Comparison of ENCODE assay signal across 29 cellular contexts in the genomic region with DNA sequence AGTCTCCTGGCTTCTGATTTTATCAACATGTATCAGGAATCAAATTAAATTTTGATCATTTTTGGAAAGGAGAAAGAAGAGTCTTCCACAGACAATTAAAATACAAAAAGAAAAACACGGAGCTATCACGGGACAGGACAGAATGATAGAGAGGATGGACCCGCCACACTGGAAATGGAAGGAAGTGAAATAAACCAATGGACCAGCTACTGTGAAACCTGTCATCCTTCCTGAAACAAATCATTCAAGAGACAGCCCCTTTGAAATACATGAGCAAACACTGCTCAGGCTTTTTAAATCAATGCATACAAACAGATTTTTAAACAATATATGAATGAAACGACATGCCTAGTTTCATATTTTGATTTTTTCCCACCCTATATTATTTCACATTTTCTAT.
"Had no signal": no experiment of that assay in that cellular context is flagged by ENCODE, and none has a peak within 500 bp of the region (broad histone marks: within the 10 kb centered on the region; RNA-seq: fewer than 3 reads in every experiment).

No MANE protein-coding gene starts in this region.

- H3K9me3 Mint-ChIP-seq: nephron had no signal

- H3K79me2 ChIP-seq: parathyroid adenoma had no signal

- H3K4me3 Mint-ChIP-seq: naive thymus-derived CD4-positive, alpha-beta T cell; natural killer cell; nephron; stimulated activated effector memory CD8-positive, alpha-beta T cell treated with anti-CD3 and anti-CD28 coated beads, Interleukin-12 subunit alpha, Interleukin-12 subunit beta, amount 100 ng/mL, for 72 hours; stimulated activated naive B cell treated with anti-CD40 and anti-IgM and Interleukin-4, amounts not matched to agents 10 μg/mL and 1 μg/mL and 100 μg/mL, for 72 hours; stimulated activated naive CD8-positive, alpha-beta T cell treated with anti-CD3 and anti-CD28 coated beads, Interleukin-15, Interleukin-2, amounts not matched to agents 100 ng/mL and 50 ng/mL, for 24 hours had no signal

- H3K4me1 ChIP-seq: parathyroid adenoma, right lobe of liver, stomach, thyroid gland, upper lobe of right lung, uterus had no signal

- H3K36me3 ChIP-seq: neutrophil, ovary, right lobe of liver, sigmoid colon, stomach, thoracic aorta, thyroid gland, tibial nerve, upper lobe of right lung, uterus had no signal

- H3K9ac ChIP-seq: parathyroid adenoma had no signal

- H3K9me3 ChIP-seq: neutrophil, ovary, psoas muscle, right lobe of liver, sigmoid colon, stomach, thoracic aorta, thyroid gland, tibial nerve, upper lobe of right lung, uterus had no signal

- H3K4me1 Mint-ChIP-seq: naive thymus-derived CD4-positive, alpha-beta T cell; natural killer cell; stimulated activated effector memory CD8-positive, alpha-beta T cell treated with anti-CD3 and anti-CD28 coated beads, Interleukin-12 subunit alpha, Interleukin-12 subunit beta, amount 100 ng/mL, for 72 hours had no signal

- H3K4me3 ChIP-seq: ovary, psoas muscle, right lobe of liver, sigmoid colon, stomach, thoracic aorta, thyroid gland, tibial nerve, upper lobe of right lung, uterus had no signal

- H3K27ac Mint-ChIP-seq: naive thymus-derived CD4-positive, alpha-beta T cell; natural killer cell; nephron; progenitor cell of endocrine pancreas; stimulated activated effector memory CD8-positive, alpha-beta T cell treated with anti-CD3 and anti-CD28 coated beads, Interleukin-12 subunit alpha, Interleukin-12 subunit beta, amount 100 ng/mL, for 72 hours; stimulated activated naive B cell treated with anti-CD40 and anti-IgM and Interleukin-4, amounts not matched to agents 10 μg/mL and 1 μg/mL and 100 μg/mL, for 72 hours; stimulated activated naive CD8-positive, alpha-beta T cell treated with anti-CD3 and anti-CD28 coated beads, Interleukin-15, Interleukin-2, amounts not matched to agents 100 ng/mL and 50 ng/mL, for 24 hours had no signal

- H3K27me3 Mint-ChIP-seq: stimulated activated naive CD8-positive, alpha-beta T cell treated with anti-CD3 and anti-CD28 coated beads, Interleukin-15, Interleukin-2, amounts not matched to agents 100 ng/mL and 50 ng/mL, for 24 hours had no signal

- DNase-seq: naive thymus-derived CD4-positive, alpha-beta T cell; natural killer cell; nucleus accumbens; ovary; posterior cingulate gyrus; psoas muscle; right cardiac atrium; right lobe of liver; sigmoid colon; small intestine; stimulated activated CD4-positive, alpha-beta T cell treated with anti-CD3 and anti-CD28 coated beads, Interleukin-15, amount 100 ng/mL, for 24 hours; stimulated activated CD4-positive, alpha-beta T cell treated with anti-CD3 and anti-CD28 coated beads, Interleukin-2, amount 100 ng/mL, for 24 hours; stimulated activated CD4-positive, alpha-beta T cell treated with anti-CD3 and anti-CD28 coated beads, Interleukin-2, amount 100 ng/mL, for 48 hours; stimulated activated CD4-positive, alpha-beta T cell treated with anti-CD3 and anti-CD28 coated beads, Interleukin-4, amount 100 ng/mL, for 24 hours; stimulated activated naive B cell treated with anti-CD40 and anti-IgM and Interleukin-4, amounts not matched to agents 10 μg/mL and 1 μg/mL and 100 μg/mL, for 72 hours; stimulated activated naive CD4-positive, alpha-beta T cell treated with Interleukin-2 at 50 U/mL for 16 hours; stomach; thyroid gland; trophoblast cell; upper lobe of right lung; uterus had no signal

- ATAC-seq: naive thymus-derived CD4-positive, alpha-beta T cell; natural killer cell; right cardiac atrium; right lobe of liver; stimulated activated effector memory CD8-positive, alpha-beta T cell treated with anti-CD3 and anti-CD28 coated beads, Interleukin-12 subunit alpha, Interleukin-12 subunit beta, amount 100 ng/mL, for 72 hours; stimulated activated naive B cell treated with anti-CD40 and anti-IgM and Interleukin-4, amounts not matched to agents 10 μg/mL and 1 μg/mL and 100 μg/mL, for 72 hours; upper lobe of right lung had no signal

- H2AFZ ChIP-seq: parathyroid adenoma had no signal

- H3K36me3 Mint-ChIP-seq: natural killer cell; stimulated activated effector memory CD8-positive, alpha-beta T cell treated with anti-CD3 and anti-CD28 coated beads, Interleukin-12 subunit alpha, Interleukin-12 subunit beta, amount 100 ng/mL, for 72 hours had no signal

- H3K27ac ChIP-seq: neutrophil, ovary, parathyroid adenoma, psoas muscle, right lobe of liver, sigmoid colon, stomach, thoracic aorta, thyroid gland, tibial nerve, upper lobe of right lung, uterus had no signal

- H3K27me3 ChIP-seq: neutrophil, ovary, right lobe of liver, sigmoid colon, stomach, thyroid gland, tibial nerve, upper lobe of right lung, uterus had no signal
